ENCODE assay signal across 1 cellular context in genomic region chr10:123150986-123151738, GRCh38.
TF ChIP-seq lines count a peak whose summit lies in the region.

No MANE protein-coding gene starts in this region.

TF ChIP-seq in HepG2, 621 proteins besides CTCF, POLR2A, EP300 and RAD21:
- TF ChIP-seq EZH2 (conservative IDR thresholded peaks at IDR 0.05; ENCODE audit: low read depth, low read length) (0 out of 2 replicates have a peak, but pooled peaks have one; percentile 32), ZNF883 (CRISPR knock-in tag; IDR thresholded peaks at IDR 0.05; ENCODE audit: not compliant biosample characterization) (peak; percentile 35), ZGPAT (CRISPR knock-in tag; IDR thresholded peaks at IDR 0.05) (no peak), ZNF607 (CRISPR knock-in tag; IDR thresholded peaks at IDR 0.05; ENCODE audit: borderline replicate concordance) (no peak), SMC3 (IDR thresholded peaks at IDR 0.05; ENCODE audit: low read length) (no peak), CBX2 (IDR thresholded peaks at IDR 0.05; ENCODE audit: low read depth, low read length) (no peak), CBX2 (CRISPR knock-in tag; IDR thresholded peaks at IDR 0.05; ENCODE audit: low read depth) (peak; percentile 8; the same call in 1 of the 2 replicates), USF2 (IDR thresholded peaks at IDR 0.05; ENCODE audit: low read depth, low read length) (no peak), USF2 (CRISPR knock-in tag; IDR thresholded peaks at IDR 0.05; ENCODE audit: borderline replicate concordance) (no peak), ZSCAN31 (CRISPR knock-in tag; IDR thresholded peaks at IDR 0.05; ENCODE audit: low read depth) (no peak), ZNF44 (CRISPR knock-in tag; IDR thresholded peaks at IDR 0.05) (no peak), ZNF687 (CRISPR knock-in tag; IDR thresholded peaks at IDR 0.05) (peak; percentile 49)
